In genomic region chr5:134464988-134465855, GRCh38 we compare ENCODE assay signal across 8 cellular contexts. TPM values are rescaled to one million over a fixed set of nuclear protein-coding genes. Genes with fewer than 3 reads are reported as not detected.
DNase-seq lines count a peak whose midpoint lies in the region; ATAC-seq and TF ChIP-seq lines count a peak whose summit lies in the region.

No MANE protein-coding gene starts in this region.

- H3K4me2 ChIP-seq in smooth muscle cell = no peak overlapping the region

- in situ Hi-C loops in Panc1 (cut with HindIII; ENCODE audit: low pct_unique_long_range_greater_than_20kb, low sequenced_read_pairs) = no loop called here

- peaks cover 0 to 18% (median 4%) of the 10 kb centered on the region in 4 donors for H3K4me1 Mint-ChIP-seq in CD4-positive, CD25-positive, alpha-beta regulatory T cell

- peak overlapping the region; percentile 64 to 85 (median 78) for H3K4me3 Mint-ChIP-seq in CD4-positive, CD25-positive, alpha-beta regulatory T cell

- H3K27ac Mint-ChIP-seq in CD4-positive, CD25-positive, alpha-beta regulatory T cell = no peak overlapping the region

- no peaks in the 10 kb centered on the region for H4K20me1 ChIP-seq in smooth muscle cell (ENCODE audit: low read depth)

- H3F3A ChIP-seq in smooth muscle cell (ENCODE audit: low read depth) = no peaks in the 10 kb centered on the region

- intact Hi-C loops in Panc1 (cut with micrococcal nuclease; ENCODE audit: unreplicated experiment) = no loop called here
- intact Hi-C loops in left ventricle myocardium superior (cut with micrococcal nuclease) = no loop called here

- H3K4me1 ChIP-seq in CD4-positive, CD25-positive, alpha-beta regulatory T cell (ENCODE audit: control insufficient read depth, insufficient read depth, low read length, poor library complexity, severe bottlenecking) = peaks cover 15% of the 10 kb centered on the region
- H3K4me1 ChIP-seq in Panc1 (ENCODE audit: control insufficient read depth, insufficient read depth, low read length) = peaks cover 33% of the 10 kb centered on the region
- H3K4me1 ChIP-seq in stomach smooth muscle (ENCODE audit: control insufficient read depth, insufficient read depth, low read length) = peaks cover 21% of the 10 kb centered on the region
- H3K4me1 ChIP-seq in smooth muscle cell (ENCODE audit: low read depth) = peaks cover 5% of the 10 kb centered on the region

- no peaks in the 10 kb centered on the region for H3K79me2 ChIP-seq in smooth muscle cell (ENCODE audit: low read depth)

- no peak for ATAC-seq in CD4-positive, CD25-positive, alpha-beta regulatory T cell (ENCODE audit: low read depth in 2 of 2)
- ATAC-seq in GM21825 (IDR thresholded peaks at IDR 0.05; ENCODE audit: unreplicated experiment) (peak; percentile 30), Panc1 (no peak; the same call in 1 of the 2 replicates), left ventricle myocardium superior (no peak), GM18870 (IDR thresholded peaks at IDR 0.05; ENCODE audit: unreplicated experiment) (no peak)

- H2AFZ ChIP-seq in smooth muscle cell (ENCODE audit: low read depth) = no peak overlapping the region

- H3K27me3 Mint-ChIP-seq in CD4-positive, CD25-positive, alpha-beta regulatory T cell = no peaks in the 10 kb centered on the region

- peak overlapping the region; percentile 53 for H3K4me3 ChIP-seq in CD4-positive, CD25-positive, alpha-beta regulatory T cell (ENCODE audit: low read depth, low read length)
- peak overlapping the region; percentile 54 to 76 for H3K4me3 ChIP-seq in Panc1 (ENCODE audit: low read depth in 2 of 2, low read length in 2 of 2)
- peak overlapping the region; percentile 71 to 77 for H3K4me3 ChIP-seq in stomach smooth muscle (ENCODE audit: low read length in 2 of 2)
- no peak overlapping the region for H3K4me3 ChIP-seq in smooth muscle cell

- TF ChIP-seq CTCF in Panc1 (IDR thresholded peaks at IDR 0.05) (no peak), smooth muscle cell (IDR thresholded peaks at IDR 0.05; ENCODE audit: borderline replicate concordance, insufficient read depth, poor library complexity, severe bottlenecking) (no peak)

- 52% methylated on average over 14 of the region's 14 CpGs for WGBS in smooth muscle cell (ENCODE audit: low lambda C conversion rate)

- no TSS peak for BruUV-seq in Panc1 (replicated peaks; lab: Mats Ljungman, UMichigan)

- H3K27ac ChIP-seq in CD4-positive, CD25-positive, alpha-beta regulatory T cell (ENCODE audit: insufficient read depth, low read length, poor library complexity, severe bottlenecking) = no peak overlapping the region
- peak overlapping the region; percentile 96 for H3K27ac ChIP-seq in Panc1 (ENCODE audit: low read length)
- H3K27ac ChIP-seq in stomach smooth muscle (ENCODE audit: low read length) = peak overlapping the region; percentile 97
- H3K27ac ChIP-seq in smooth muscle cell (ENCODE audit: low read depth) = no peak overlapping the region

- no peaks in the 10 kb centered on the region for H3K36me3 ChIP-seq in CD4-positive, CD25-positive, alpha-beta regulatory T cell (ENCODE audit: control insufficient read depth, insufficient read depth, low read length)
- H3K36me3 ChIP-seq in Panc1 (ENCODE audit: control insufficient read depth, insufficient read depth, low read length) = no peaks in the 10 kb centered on the region; the same call in 1 of the 2 replicates
- no peaks in the 10 kb centered on the region for H3K36me3 ChIP-seq in stomach smooth muscle (ENCODE audit: control insufficient read depth in 2 of 2, insufficient read depth in 2 of 2, low read length in 2 of 2)
- H3K36me3 ChIP-seq in smooth muscle cell (ENCODE audit: low read depth) = no peaks in the 10 kb centered on the region

- no peaks in the 10 kb centered on the region for H3K9me3 ChIP-seq in CD4-positive, CD25-positive, alpha-beta regulatory T cell (ENCODE audit: control insufficient read depth in 2 of 2, low read length in 2 of 2)
- no peaks in the 10 kb centered on the region for H3K9me3 ChIP-seq in Panc1 (ENCODE audit: control insufficient read depth, insufficient read depth, low read depth, low read length)
- H3K9me3 ChIP-seq in stomach smooth muscle (ENCODE audit: control insufficient read depth in 2 of 2, low read length in 2 of 2) = no peaks in the 10 kb centered on the region
- H3K9me3 ChIP-seq in smooth muscle cell (replicated peaks; ENCODE audit: low read depth) = no peaks in the 10 kb centered on the region

- no peaks in the 10 kb centered on the region for H3K27me3 ChIP-seq in CD4-positive, CD25-positive, alpha-beta regulatory T cell (ENCODE audit: control insufficient read depth, insufficient read depth, low read length)
- no peaks in the 10 kb centered on the region for H3K27me3 ChIP-seq in Panc1 (ENCODE audit: control insufficient read depth, insufficient read depth, low read length)
- H3K27me3 ChIP-seq in stomach smooth muscle (ENCODE audit: control insufficient read depth in 1 of 2, insufficient read depth in 2 of 2, low read length in 2 of 2) = no peaks in the 10 kb centered on the region
- H3K27me3 ChIP-seq in smooth muscle cell (ENCODE audit: low read depth) = no peaks in the 10 kb centered on the region

- H3K9ac ChIP-seq in stomach smooth muscle (ENCODE audit: low read length in 2 of 2) (peak overlapping the region; percentile 64 to 87), smooth muscle cell (ENCODE audit: low read depth) (no peak overlapping the region)

- no peaks in the 10 kb centered on the region for H3K36me3 Mint-ChIP-seq in CD4-positive, CD25-positive, alpha-beta regulatory T cell

- POLR2A ChIA-PET in Panc1 (lab: Charles Lee) = interaction anchor here (0.9 to 1.1 kb wide), 2 partner anchors 42 to 69 kb away, joined by 3 read pairs; no protein-coding TSS in a partner anchor

- H3K9me3 Mint-ChIP-seq in CD4-positive, CD25-positive, alpha-beta regulatory T cell = peaks cover 0 to 2% (median 0%) of the 10 kb centered on the region in 7 donors

- CTCF ChIA-PET in Panc1 (lab: Charles Lee) = interaction anchor here (0.6 kb wide), 1 partner anchor 146 kb away, joined by 3 read pairs; no protein-coding TSS in a partner anchor

- DNase-seq in CD4-positive, CD25-positive, alpha-beta regulatory T cell = peak in 1 of 3 donors; percentile 26
- no peak for DNase-seq in Panc1 (ENCODE audit: low read depth, low spot score)
- peak; percentile 55 for DNase-seq in left ventricle myocardium superior
- DNase-seq in smooth muscle cell (lab: John Stamatoyannopoulos, UW; ENCODE audit: unreplicated experiment) = no peak
- DNase-seq in activated CD4-positive, alpha-beta T cell treated with anti-CD3 and anti-CD28 coated beads, Interleukin-2, amount 50 U/mL, for 48 hours = no peak

RNA-seq across cellular contexts. Expression of gene CDKN2AIPNL, which starts 53.5 kb away (rescaled TPM):
- total RNA-seq in CD4-positive, CD25-positive, alpha-beta regulatory T cell = 13.5 TPM
- 10 to 100 TPM; 24.6 to 32.4 (median 30.4) TPM for polyA plus RNA-seq in CD4-positive, CD25-positive, alpha-beta regulatory T cell
- total RNA-seq in Panc1 (2021; ENCODE audit: unreplicated experiment) (43.6 TPM), left ventricle myocardium superior (46.0 TPM), smooth muscle cell (9.9 and 18.2 TPM in 2 replicates)
- 36.1 TPM for polyA plus RNA-seq in Panc1 (2012; ENCODE audit: insufficient read length)
- 21.5 and 27.7 TPM in 2 replicates for polyA plus RNA-seq in smooth muscle cell

Comparison
In these comparisons a context has a peak if more than half of its experiments do, and no peak if none do; other contexts are left out.
1. H3K27ac ChIP-seq: peak in Panc1 (single experiment) and stomach smooth muscle (single experiment); none in CD4-positive, CD25-positive, alpha-beta regulatory T cell (single experiment) and smooth muscle cell (single experiment).